21 cellular contexts compared by ENCODE assay signal in the genomic region with DNA sequence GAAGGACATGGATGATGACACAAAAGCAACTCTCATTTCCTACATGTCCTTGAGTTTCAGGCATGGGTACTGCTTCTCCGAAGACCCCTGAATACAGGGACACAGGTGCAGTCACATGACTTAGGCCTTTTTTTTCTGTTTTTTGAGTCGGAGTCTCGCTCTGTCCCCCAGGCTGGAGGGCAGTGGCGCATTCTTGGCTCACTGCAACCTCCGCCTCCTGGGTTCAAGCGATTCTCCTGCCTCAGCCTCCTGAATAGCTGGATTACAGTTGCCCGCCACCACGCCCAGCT. TPM values are rescaled to one million over a fixed set of nuclear protein-coding genes. Genes with fewer than 3 reads are reported as not detected.
DNase-seq lines count a peak whose midpoint lies in the region; ATAC-seq, FAIRE-seq and TF ChIP-seq lines count a peak whose summit lies in the region.
"Had no signal": no experiment of that assay in that cellular context is flagged by ENCODE, and none has a peak within 500 bp of the region (broad histone marks: within the 10 kb centered on the region; RNA-seq: fewer than 3 reads in every experiment).

No MANE protein-coding gene starts in this region.

- 34% methylated on average over 8 of the region's 8 CpGs for WGBS in K562 (ENCODE audit: insufficient coverage, low coverage, missing lambda C conversion rate)
- 73% methylated on average over 8 of the region's 8 CpGs for WGBS in mesenchymal stem cell

- peak overlapping the region; percentile 33; the same call in 1 of the 2 replicates for H3K4me3 ChIP-seq in HUES48 (ENCODE audit: low read depth, low read length)
- no peak overlapping the region for H3K4me3 ChIP-seq in K562
- peak overlapping the region; percentile 35 for H3K4me3 ChIP-seq in iPS-15b (ENCODE audit: low read depth, low read length)
- no peak overlapping the region for H3K4me3 ChIP-seq in mesenchymal stem cell (ENCODE audit: insufficient read depth in 1 of 2, low read depth in 1 of 2, low read length in 2 of 2)
- H3K4me3 ChIP-seq: A549, GM12878, GM23248 had no signal

- no peaks in the 10 kb centered on the region for H3K9me3 ChIP-seq in HUES48 (ENCODE audit: control insufficient read depth, insufficient read depth, low read length)
- no peaks in the 10 kb centered on the region for H3K9me3 ChIP-seq in K562 (replicated peaks; ENCODE audit: control insufficient read depth, insufficient read depth, low read depth, low read length)
- no peaks in the 10 kb centered on the region for H3K9me3 ChIP-seq in iPS-15b (ENCODE audit: control insufficient read depth, insufficient read depth, low read length)
- H3K9me3 ChIP-seq in mesenchymal stem cell (ENCODE audit: control insufficient read depth, low read length) = no peaks in the 10 kb centered on the region
- H3K9me3 ChIP-seq: A549, BE2C had no signal

- no peak overlapping the region for H2AK5ac ChIP-seq in mesenchymal stem cell (ENCODE audit: low read length, severe bottlenecking)

- no peak overlapping the region for H2BK120ac ChIP-seq in mesenchymal stem cell (ENCODE audit: low read depth, low read length)

- H3K23ac ChIP-seq in mesenchymal stem cell (ENCODE audit: low read length in 2 of 2) = no peak overlapping the region

- no peak for TF ChIP-seq EP300 in K562 (IDR thresholded peaks at IDR 0.05; ENCODE audit: low read length)

- no peaks in the 10 kb centered on the region for H3K9me1 ChIP-seq in K562 (ENCODE audit: control insufficient read depth, insufficient read depth, low read length)

- H3K14ac ChIP-seq in mesenchymal stem cell (ENCODE audit: low read length in 2 of 2) = no peak overlapping the region

- peak overlapping the region; percentile 100 for H3K27ac ChIP-seq in HUES48 (ENCODE audit: low read depth, low read length)
- no peak overlapping the region for H3K27ac ChIP-seq in K562 (ENCODE audit: extremely low read depth, low read depth, low read length)
- no peak overlapping the region for H3K27ac ChIP-seq in mesenchymal stem cell (ENCODE audit: low read length, poor library complexity, severe bottlenecking)
- H3K27ac ChIP-seq: A549, C4-2B, GM23248, HL-60, KMS-11 had no signal

- TF ChIP-seq POLR2A in K562 (conservative IDR thresholded peaks at IDR 0.05) = no peak
- no peak for TF ChIP-seq POLR2A in H54 (IDR thresholded peaks at IDR 0.05; ENCODE audit: low read depth, low read length)

- H4K8ac ChIP-seq in mesenchymal stem cell (ENCODE audit: low read length) = no peak overlapping the region

- peak overlapping the region; percentile 72 for H3K9ac ChIP-seq in HUES48 (ENCODE audit: low read depth, low read length)
- no peak overlapping the region for H3K9ac ChIP-seq in K562 (ENCODE audit: insufficient read depth in 1 of 2, low read depth in 2 of 2, low read length in 2 of 2)
- peak overlapping the region; percentile 74 for H3K9ac ChIP-seq in iPS-15b (ENCODE audit: low read depth, low read length)
- no peak overlapping the region for H3K9ac ChIP-seq in mesenchymal stem cell (ENCODE audit: low read length)
- H3K9ac ChIP-seq: GM23248, KMS-11 had no signal

- FAIRE-seq in K562 (lab: Jason Lieb, UNC) (no peak), H54 (lab: Jason Lieb, UNC) (no peak)
- FAIRE-seq: A549, D721Med, GM12878, GM18507 had no signal

- H3K4me2 ChIP-seq in K562 (ENCODE audit: insufficient read depth, low read length) (no peak overlapping the region), mesenchymal stem cell (ENCODE audit: low read length, poor library complexity, severe bottlenecking) (no peak overlapping the region)
- H3K4me2 ChIP-seq: A549, KMS-11 had no signal

- CTCF ChIA-PET in K562 (lab: Yijun Ruan, JAX; ENCODE audit: low intra/inter-chr PET ratio) = no interaction called here

- no TSS peak for BruUV-seq in K562 (replicated peaks; lab: Mats Ljungman, UMichigan)

- H3K79me1 ChIP-seq in mesenchymal stem cell (replicated peaks; ENCODE audit: low read length, poor library complexity, severe bottlenecking) = no peaks in the 10 kb centered on the region

- TF ChIP-seq RAD21 in K562 (CRISPR knock-in tag; conservative IDR thresholded peaks at IDR 0.05 in 1 of 2, IDR thresholded peaks at IDR 0.05 in 1 of 2) = no peak

- no peak for ATAC-seq in K562
- ATAC-seq: A549, GM12878, HCT116 had no signal

- no peaks in the 10 kb centered on the region for H4K20me1 ChIP-seq in K562 (replicated peaks; ENCODE audit: control insufficient read depth, insufficient read depth, low read length)

- no peak overlapping the region for H3K4ac ChIP-seq in mesenchymal stem cell (ENCODE audit: low read depth in 1 of 2, low read length in 2 of 2)

- no peaks in the 10 kb centered on the region for H3K36me3 ChIP-seq in HUES48 (ENCODE audit: control insufficient read depth, insufficient read depth, low read length)
- H3K36me3 ChIP-seq in K562 (ENCODE audit: control insufficient read depth, insufficient read depth, low read length) = no peaks in the 10 kb centered on the region
- no peaks in the 10 kb centered on the region for H3K36me3 ChIP-seq in iPS-15b (ENCODE audit: control insufficient read depth, insufficient read depth, low read length)
- H3K36me3 ChIP-seq in mesenchymal stem cell (ENCODE audit: control insufficient read depth in 1 of 2, insufficient read depth in 2 of 2, low read depth in 1 of 2, low read length in 2 of 2) = no peaks in the 10 kb centered on the region
- H3K36me3 ChIP-seq: BE2C had no signal

- H2BK15ac ChIP-seq in mesenchymal stem cell (ENCODE audit: low read depth, poor library complexity, severe bottlenecking) = no peak overlapping the region

- H2BK12ac ChIP-seq in mesenchymal stem cell (ENCODE audit: low read length in 2 of 2) = no peak overlapping the region

- no peak for TF ChIP-seq CTCF in K562 (IDR thresholded peaks at IDR 0.05 in 2 of 3, conservative IDR thresholded peaks at IDR 0.05 in 1 of 3; ENCODE audit: insufficient read depth in 2 of 3, low read depth in 1 of 3, low read length in 3 of 3)

- in situ Hi-C loops in K562 (cut with MboI) = loop anchor here (25.0 kb wide), 1 partner anchor 382 kb away; no protein-coding TSS in a partner anchor

- H2AFZ ChIP-seq in K562 (ENCODE audit: low read depth, low read length) (no peak overlapping the region), mesenchymal stem cell (ENCODE audit: low read depth, low read length) (no peak overlapping the region)
- H2AFZ ChIP-seq: GM23248 had no signal

- DNase-seq in K562 (ENCODE audit: extremely low read depth in 1 of 4, low spot score in 3 of 4) = no peak
- DNase-seq in NCI-H2171 (lab: John Stamatoyannopoulos, UW) = no peak
- DNase-seq in amygdala (lab: John Stamatoyannopoulos, UW) = no peak
- DNase-seq in mesenchymal stem cell = no peak
- DNase-seq in H54 (ENCODE audit: insufficient read length, low spot score) = no peak
- DNase-seq: BE2C; CD4-positive, alpha-beta memory T cell; COR-L47; DND-41; GF-D8; GM23248 had no signal

- POLR2A ChIA-PET in K562 (lab: Yijun Ruan, JAX) = interaction anchor here (0.5 kb wide), 1 partner anchor 198 kb away, joined by 3 read pairs; no protein-coding TSS in a partner anchor

- intact Hi-C loops in K562 (cut with micrococcal nuclease) = loop anchor here (5.0 kb wide), 1 partner anchor 213 kb away; no protein-coding TSS in a partner anchor

- no peaks in the 10 kb centered on the region for H3K79me2 ChIP-seq in K562 (ENCODE audit: control insufficient read depth, insufficient read depth, low read length)

- H2BK5ac ChIP-seq in mesenchymal stem cell (ENCODE audit: low read depth, low read length, poor library complexity, severe bottlenecking) = no peak overlapping the region

- H3K27me3 ChIP-seq in HUES48 (ENCODE audit: control insufficient read depth, insufficient read depth, low read length) (no peaks in the 10 kb centered on the region), K562 (ENCODE audit: control insufficient read depth in 2 of 2, insufficient read depth in 2 of 2, low read length in 2 of 2) (peaks cover 18 to 59% of the 10 kb centered on the region in 2 experiments), iPS-15b (ENCODE audit: control insufficient read depth, insufficient read depth, low read length) (no peaks in the 10 kb centered on the region), mesenchymal stem cell (ENCODE audit: control insufficient read depth in 1 of 2, insufficient read depth in 1 of 2, low read length in 2 of 2) (peaks cover 64 to 77% of the 10 kb centered on the region in 2 experiments)

- H3K4me1 ChIP-seq in HUES48 (ENCODE audit: control insufficient read depth, insufficient read depth, low read length) = peaks cover 34% of the 10 kb centered on the region
- peaks cover 0 to 3% of the 10 kb centered on the region in 2 experiments; a peak in 1 of 5 replicates for H3K4me1 ChIP-seq in K562 (replicated peaks in 1 of 2; ENCODE audit: control insufficient read depth in 2 of 2, insufficient read depth in 2 of 2, low read length in 2 of 2)
- H3K4me1 ChIP-seq in iPS-15b (ENCODE audit: control insufficient read depth, insufficient read depth, low read length) = peaks cover 27% of the 10 kb centered on the region
- peaks cover 4% of the 10 kb centered on the region for H3K4me1 ChIP-seq in mesenchymal stem cell (ENCODE audit: control insufficient read depth, insufficient read depth, low read depth, low read length)
- H3K4me1 ChIP-seq: A549, BE2C had no signal

- no peak overlapping the region for H3K18ac ChIP-seq in mesenchymal stem cell (ENCODE audit: low read depth in 1 of 2, low read length in 2 of 2)

- no peak overlapping the region for H4K91ac ChIP-seq in mesenchymal stem cell (ENCODE audit: low read length)

RNA-seq across cellular contexts. Expression of a gene that starts 26.8 kb away (rescaled TPM):
- 2.7 and 7.0 TPM in 2 replicates for total RNA-seq in K562 (2011; cell fraction: chromatin; rRNA removed; ENCODE audit: low replicate concordance)
- total RNA-seq in K562 (2011; cell fraction: nucleolus; rRNA removed) = 4.2 and 5.5 TPM in 2 replicates
- total RNA-seq in K562 (2011; cell fraction: nucleoplasm; rRNA removed) = 4.1 and 5.3 TPM in 2 replicates
- 6.3 and 6.7 TPM in 2 replicates for total RNA-seq in K562 (2014; rRNA removed)
- 7.0 and 7.3 TPM in 2 replicates for total RNA-seq in K562 (2014; rRNA removed; fragmentation: Illumina TruSeq; extraction: Trizol)
- 7.1 and 7.7 TPM in 2 replicates for total RNA-seq in K562 (2015; rRNA removed; fragmentation: Illumina TruSeq; extraction: Trizol)
- 6.3 and 6.6 TPM in 2 replicates for total RNA-seq in K562 (2021)
- 3.3 and 10.1 TPM in 2 replicates for polyA plus RNA-seq in K562 (2011; rRNA removed)
- polyA plus RNA-seq in K562 (2011; cell fraction: cytosol; rRNA removed) = 2.8 and 6.7 TPM in 2 replicates
- polyA plus RNA-seq in K562 (2011; cell fraction: nucleus; rRNA removed) = 1.5 and 3.9 TPM in 2 replicates
- 10.8 and 14.6 TPM in 2 replicates for polyA plus RNA-seq in K562 (2012)
- 10.1 and 12.1 TPM in 2 replicates for polyA plus RNA-seq in K562 (2014; fragmentation: Illumina TruSeq; extraction: Trizol)
- 10 to 100 TPM; 17.7 to 18.2 TPM for polyA plus RNA-seq in K562 (2014; fragmentation: Nextera tagmentation; extraction: Ambion mirVana)
- 7.2 and 9.6 TPM in 2 replicates for polyA plus RNA-seq in K562 (2014; rRNA removed)
- 2.7 and 8.5 TPM in 2 replicates for polyA minus RNA-seq in K562 (2011; rRNA and poly(A)+ RNA removed)
- 3.2 TPM in 1 of 2 replicates, not detected in the other for polyA minus RNA-seq in K562 (2011; cell fraction: cytosol; rRNA and poly(A)+ RNA removed)
- polyA minus RNA-seq in K562 (2011; cell fraction: nucleus; rRNA and poly(A)+ RNA removed) = 1.2 and 1.9 TPM in 2 replicates
- 37.4 TPM for polyA plus RNA-seq in mesenchymal stem cell (2013, experiment 1 of 2)
- 38.5 TPM for polyA plus RNA-seq in mesenchymal stem cell (2013, experiment 2 of 2)

RNA-seq across cellular contexts. Expression of a gene that starts 49.9 kb away (rescaled TPM):
- 55.7 and 148 TPM in 2 replicates for total RNA-seq in K562 (2011; cell fraction: chromatin; rRNA removed; ENCODE audit: low replicate concordance)
- total RNA-seq in K562 (2011; cell fraction: nucleolus; rRNA removed) = 125 and 143 TPM in 2 replicates
- total RNA-seq in K562 (2011; cell fraction: nucleoplasm; rRNA removed) = 76.9 and 85.1 TPM in 2 replicates
- total RNA-seq in K562 (2014; rRNA removed) (197 and 221 TPM in 2 replicates), K562 (2014; rRNA removed; fragmentation: Illumina TruSeq; extraction: Trizol) (58.7 and 95.0 TPM in 2 replicates), K562 (2015; rRNA removed; fragmentation: Illumina TruSeq; extraction: Trizol) (127 and 128 TPM in 2 replicates), K562 (2021) (144 and 145 TPM in 2 replicates)
- polyA plus RNA-seq in K562 (2011; rRNA removed) (125 and 148 TPM in 2 replicates), K562 (2014; fragmentation: Illumina TruSeq; extraction: Trizol) (151 and 157 TPM in 2 replicates), K562 (2014; fragmentation: Nextera tagmentation; extraction: Ambion mirVana) (100 to 1,000 TPM in 1 of 2 experiments, 10 to 100 TPM in 1; 86.0 to 118 TPM), K562 (2014; rRNA removed) (247 and 257 TPM in 2 replicates)
- 178 and 243 TPM in 2 replicates for polyA plus RNA-seq in K562 (2011; cell fraction: cytosol; rRNA removed)
- 96.9 and 138 TPM in 2 replicates for polyA plus RNA-seq in K562 (2011; cell fraction: nucleus; rRNA removed)
- polyA plus RNA-seq in K562 (2012) = 160 TPM in 2 replicates
- 56.1 and 82.0 TPM in 2 replicates for polyA minus RNA-seq in K562 (2011; rRNA and poly(A)+ RNA removed)
- polyA minus RNA-seq in K562 (2011; cell fraction: cytosol; rRNA and poly(A)+ RNA removed) = 31.2 and 34.7 TPM in 2 replicates
- 30.7 and 33.5 TPM in 2 replicates for polyA minus RNA-seq in K562 (2011; cell fraction: nucleus; rRNA and poly(A)+ RNA removed)
- polyA plus RNA-seq in mesenchymal stem cell (2013, experiment 1 of 2) = 168 TPM
- polyA plus RNA-seq in mesenchymal stem cell (2013, experiment 2 of 2) = 172 TPM

RNA-seq across cellular contexts. Expression of a gene that starts 57.2 kb away (rescaled TPM):
- 29.9 and 84.2 TPM in 2 replicates for total RNA-seq in K562 (2011; cell fraction: chromatin; rRNA removed; ENCODE audit: low replicate concordance)
- total RNA-seq in K562 (2011; cell fraction: nucleolus; rRNA removed) = 50.8 and 63.5 TPM in 2 replicates
- total RNA-seq in K562 (2011; cell fraction: nucleoplasm; rRNA removed) = 43.2 and 53.5 TPM in 2 replicates
- 3.0 and 8.4 TPM in 2 replicates for total RNA-seq in K562 (2014; rRNA removed)
- 3.0 and 4.0 TPM in 2 replicates for total RNA-seq in K562 (2014; rRNA removed; fragmentation: Illumina TruSeq; extraction: Trizol)
- total RNA-seq in K562 (2015; rRNA removed; fragmentation: Illumina TruSeq; extraction: Trizol) = 6.7 and 7.4 TPM in 2 replicates
- 10.0 and 10.6 TPM in 2 replicates for total RNA-seq in K562 (2021)
- 11.6 and 16.2 TPM in 2 replicates for polyA plus RNA-seq in K562 (2011; rRNA removed)
- 15.1 and 22.0 TPM in 2 replicates for polyA plus RNA-seq in K562 (2011; cell fraction: cytosol; rRNA removed)
- polyA plus RNA-seq in K562 (2011; cell fraction: nucleus; rRNA removed) = 57.7 and 97.2 TPM in 2 replicates
- polyA plus RNA-seq in K562 (2012) = 9.7 and 19.0 TPM in 2 replicates
- 10.2 and 11.1 TPM in 2 replicates for polyA plus RNA-seq in K562 (2014; fragmentation: Illumina TruSeq; extraction: Trizol)
- under 1 TPM; 0.32 to 0.39 TPM for polyA plus RNA-seq in K562 (2014; fragmentation: Nextera tagmentation; extraction: Ambion mirVana)
- 14.5 and 17.9 TPM in 2 replicates for polyA plus RNA-seq in K562 (2014; rRNA removed)
- polyA minus RNA-seq in K562 (2011; rRNA and poly(A)+ RNA removed) = 3.5 and 6.2 TPM in 2 replicates
- polyA minus RNA-seq in K562 (2011; cell fraction: cytosol; rRNA and poly(A)+ RNA removed) = 1.4 and 4.0 TPM in 2 replicates
- polyA minus RNA-seq in K562 (2011; cell fraction: nucleus; rRNA and poly(A)+ RNA removed) = 13.4 and 17.1 TPM in 2 replicates
- polyA plus RNA-seq in mesenchymal stem cell (2013, experiment 1 of 2) = 3.0 TPM
- 2.6 TPM for polyA plus RNA-seq in mesenchymal stem cell (2013, experiment 2 of 2)

Comparison
In these comparisons a context has a peak if more than half of its experiments do, and no peak if none do; other contexts are left out.
1. H3K4me3 ChIP-seq: peak in HUES48 (single experiment) and iPS-15b (single experiment); none in K562 (single experiment) and mesenchymal stem cell (0 of 2).
2. H3K9ac ChIP-seq: peak in HUES48 (single experiment) and iPS-15b (single experiment); none in K562 (0 of 2) and mesenchymal stem cell (single experiment).